ENCODE assay signal across 24 cellular contexts in the genomic region with DNA sequence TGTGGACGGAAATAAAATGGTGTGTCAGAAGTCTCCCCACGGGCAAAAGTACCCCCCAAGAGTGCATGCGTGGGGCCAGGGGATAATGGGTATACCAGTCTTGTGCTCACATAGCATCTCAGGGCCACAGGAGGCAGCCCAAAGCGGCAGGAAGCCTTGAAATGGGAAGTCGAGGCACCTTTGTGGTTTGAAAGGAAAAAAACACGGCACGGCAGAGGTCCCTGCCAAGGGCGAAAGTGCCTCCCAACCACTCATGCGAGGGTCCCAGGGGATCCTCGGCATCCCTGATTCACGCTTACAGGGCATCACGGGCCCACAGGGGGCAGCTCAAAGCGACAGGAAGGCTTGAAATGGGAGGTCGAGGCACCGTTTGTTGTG.
"Had no signal": no experiment of that assay in that cellular context is flagged by ENCODE, and none has a peak within 500 bp of the region (broad histone marks: within the 10 kb centered on the region; RNA-seq: fewer than 3 reads in every experiment).

No MANE protein-coding gene starts in this region.

- H3K4me3 ChIP-seq: SJSA1 had no signal

- FAIRE-seq: TTC549 had no signal

- H3K4me1 ChIP-seq: SJSA1 had no signal

- ATAC-seq: activated T-cell treated with anti-CD3 and anti-CD28 coated beads, Interleukin-2, amount 50 U/mL, for 4 hours; Panc1; T-helper 17 cell had no signal

- H3K27me3 ChIP-seq: SJSA1 had no signal

- DNase-seq: activated CD4-positive, alpha-beta memory T cell treated with anti-CD3 and anti-CD28 coated beads for 36 hours; activated CD4-positive, alpha-beta T cell treated with anti-CD3 and anti-CD28 coated beads, Interleukin-2, amount 10 ng/mL, durations not matched to agents 7 days and 5 days; activated CD8-positive, alpha-beta memory T cell treated with anti-CD3 and anti-CD28 coated beads for 24 hours; activated effector memory CD4-positive, alpha-beta T cell treated with anti-CD3 and anti-CD28 coated beads, Interleukin-2, amount 50 U/mL, for 16 hours; activated naive CD4-positive, alpha-beta T cell treated with anti-CD3 and anti-CD28 coated beads for 36 hours; activated T-cell treated with anti-CD3 and anti-CD28 coated beads, Interleukin-2, amount 50 U/mL, for 4 hours; caudate nucleus; Karpas-422; MM.1S; NCI-H1105 treated with DMSO at 0.1 percent for 48 hours; NCI-H1436 treated with DMSO at 0.1 percent for 48 hours; NCI-H187; NCI-H2081; NCI-H510A treated with DMSO at 0.1 percent for 48 hours; NCI-H69; NK-92 treated with Interleukin-12 subunit alpha and Interleukin-12 subunit beta, amount 100 ng/mL, for 24 hours; OCI-M1; RPMI8226; SHP77; T-helper 9 cell had no signal

- H3K27ac ChIP-seq: SJSA1 had no signal

- H3K36me3 ChIP-seq: SJSA1 had no signal
